28 cellular contexts compared by ENCODE assay signal in the genomic region with DNA sequence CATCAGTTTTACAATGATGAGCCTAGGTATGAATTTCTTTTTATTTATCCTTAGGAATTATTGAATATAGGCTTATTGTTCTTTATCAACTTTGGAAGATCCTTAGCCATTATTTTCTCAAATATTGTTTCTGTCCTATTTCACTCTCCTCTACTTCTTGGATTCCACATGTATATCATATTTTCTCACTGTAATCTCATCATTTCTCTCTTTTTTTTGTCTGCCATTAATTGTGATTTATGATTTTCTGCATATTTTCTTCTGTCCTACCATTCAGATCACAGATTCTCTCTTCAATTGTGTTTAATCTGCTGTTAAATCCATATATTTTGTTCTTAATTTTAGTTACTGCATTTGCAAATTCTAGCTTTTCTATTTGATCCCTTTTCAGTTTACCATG.
"Had no signal": no experiment of that assay in that cellular context is flagged by ENCODE, and none has a peak within 500 bp of the region (broad histone marks: within the 10 kb centered on the region; RNA-seq: fewer than 3 reads in every experiment).

No MANE protein-coding gene starts in this region.

- H3K4me3 Mint-ChIP-seq: nephron; neural progenitor cell; stimulated activated effector memory CD8-positive, alpha-beta T cell treated with anti-CD3 and anti-CD28 coated beads, Interleukin-12 subunit alpha, Interleukin-12 subunit beta, amount 100 ng/mL, for 72 hours; stimulated activated naive B cell treated with anti-CD40 and anti-IgM and Interleukin-4, amounts not matched to agents 10 μg/mL and 1 μg/mL and 100 μg/mL, for 72 hours; stimulated activated naive CD8-positive, alpha-beta T cell treated with anti-CD3 and anti-CD28 coated beads, Interleukin-15, Interleukin-2, amounts not matched to agents 100 ng/mL and 50 ng/mL, for 24 hours had no signal

- H3K4me3 ChIP-seq: neural progenitor cell, ovary, psoas muscle, right lobe of liver, sigmoid colon, stomach, thoracic aorta, thyroid gland, tibial nerve, upper lobe of left lung, vagina had no signal

- H3K27me3 Mint-ChIP-seq: progenitor cell of endocrine pancreas had no signal

- H3K36me3 Mint-ChIP-seq: stimulated activated effector memory CD8-positive, alpha-beta T cell treated with anti-CD3 and anti-CD28 coated beads, Interleukin-12 subunit alpha, Interleukin-12 subunit beta, amount 100 ng/mL, for 72 hours had no signal

- H3K79me2 ChIP-seq: parathyroid adenoma had no signal

- H3K27ac ChIP-seq: neural progenitor cell, ovary, parathyroid adenoma, psoas muscle, right lobe of liver, sigmoid colon, stomach, thoracic aorta, thyroid gland, tibial nerve, upper lobe of left lung, vagina had no signal

- H3K4me2 ChIP-seq: neural progenitor cell had no signal

- H3K4me1 Mint-ChIP-seq: nephron; neural progenitor cell; stimulated activated naive B cell treated with anti-CD40 and anti-IgM and Interleukin-4, amounts not matched to agents 10 μg/mL and 1 μg/mL and 100 μg/mL, for 72 hours had no signal

- DNase-seq: occipital lobe; ovary; posterior cingulate gyrus; psoas muscle; right cardiac atrium; right lobe of liver; sigmoid colon; small intestine; stimulated activated CD4-positive, alpha-beta T cell treated with anti-CD3 and anti-CD28 coated beads, Interleukin-15, amount 100 ng/mL, for 24 hours; stimulated activated CD4-positive, alpha-beta T cell treated with anti-CD3 and anti-CD28 coated beads, Interleukin-2, amount 100 ng/mL, for 24 hours; stimulated activated CD4-positive, alpha-beta T cell treated with anti-CD3 and anti-CD28 coated beads, Interleukin-2, amount 100 ng/mL, for 48 hours; stimulated activated CD4-positive, alpha-beta T cell treated with anti-CD3 and anti-CD28 coated beads, Interleukin-4, amount 100 ng/mL, for 24 hours; stimulated activated naive B cell treated with anti-CD40 and anti-IgM and Interleukin-4, amounts not matched to agents 10 μg/mL and 1 μg/mL and 100 μg/mL, for 72 hours; stimulated activated naive CD4-positive, alpha-beta T cell treated with Interleukin-2 at 50 U/mL for 16 hours; stomach; thyroid gland; trophoblast cell; upper lobe of left lung had no signal

- H3K4me1 ChIP-seq: neural progenitor cell, parathyroid adenoma, right lobe of liver, stomach, thyroid gland, tibial nerve, upper lobe of left lung, vagina had no signal

- H3K27me3 ChIP-seq: neural progenitor cell, ovary, right lobe of liver, sigmoid colon, stomach, thyroid gland, tibial nerve, upper lobe of left lung, vagina had no signal

- H3K9ac ChIP-seq: neural progenitor cell, parathyroid adenoma had no signal

- H3K36me3 ChIP-seq: neural progenitor cell, ovary, right lobe of liver, sigmoid colon, stomach, thoracic aorta, thyroid gland, tibial nerve, upper lobe of left lung, vagina had no signal

- FAIRE-seq: small intestine, urothelium cell line had no signal

- H2AFZ ChIP-seq: neural progenitor cell, parathyroid adenoma had no signal

- ATAC-seq: psoas muscle; right lobe of liver; stimulated activated effector memory CD8-positive, alpha-beta T cell treated with anti-CD3 and anti-CD28 coated beads, Interleukin-12 subunit alpha, Interleukin-12 subunit beta, amount 100 ng/mL, for 72 hours; stimulated activated naive B cell treated with anti-CD40 and anti-IgM and Interleukin-4, amounts not matched to agents 10 μg/mL and 1 μg/mL and 100 μg/mL, for 72 hours had no signal

- H3K27ac Mint-ChIP-seq: nephron; neural progenitor cell; progenitor cell of endocrine pancreas; stimulated activated effector memory CD8-positive, alpha-beta T cell treated with anti-CD3 and anti-CD28 coated beads, Interleukin-12 subunit alpha, Interleukin-12 subunit beta, amount 100 ng/mL, for 72 hours; stimulated activated naive B cell treated with anti-CD40 and anti-IgM and Interleukin-4, amounts not matched to agents 10 μg/mL and 1 μg/mL and 100 μg/mL, for 72 hours; stimulated activated naive CD8-positive, alpha-beta T cell treated with anti-CD3 and anti-CD28 coated beads, Interleukin-15, Interleukin-2, amounts not matched to agents 100 ng/mL and 50 ng/mL, for 24 hours had no signal

- H3K9me3 ChIP-seq: ovary, right lobe of liver, thoracic aorta, thyroid gland, upper lobe of left lung, vagina had no signal
